11 cellular contexts compared by ENCODE assay signal in genomic region chr6:151060096-151060741, GRCh38.
DNase-seq lines count a peak whose midpoint lies in the region; ATAC-seq and TF ChIP-seq lines count a peak whose summit lies in the region.
"Had no signal": no experiment of that assay in that cellular context is flagged by ENCODE, and none has a peak within 500 bp of the region (broad histone marks: within the 10 kb centered on the region; RNA-seq: fewer than 3 reads in every experiment).

No MANE protein-coding gene starts in this region.

- TF ChIP-seq CTCF in AG04449 (IDR thresholded peaks at IDR 0.05; ENCODE audit: insufficient read depth, low read length, missing control alignments) (no peak), colonic mucosa (IDR thresholded peaks at IDR 0.05) (no peak), lung (IDR thresholded peaks at IDR 0.05; ENCODE audit: control extremely low read depth, extremely low read depth) (no peak)

- no peaks in the 10 kb centered on the region for H3K36me3 ChIP-seq in colonic mucosa
- no peaks in the 10 kb centered on the region for H3K36me3 ChIP-seq in lung (ENCODE audit: control insufficient read depth in 2 of 2, insufficient read depth in 2 of 2, low read length in 2 of 2)
- H3K36me3 ChIP-seq in Karpas-422 (ENCODE audit: insufficient read depth, low read length): no peaks in the 10 kb centered on the region
- H3K36me3 ChIP-seq: heart left ventricle had no signal

- intact Hi-C loops in colonic mucosa (cut with DNase I): no loop called here

- H3K4me1 ChIP-seq in colonic mucosa (no peaks in the 10 kb centered on the region), lung (ENCODE audit: control insufficient read depth in 2 of 2, insufficient read depth in 2 of 2, low read length in 2 of 2) (peaks cover 0 to 2% of the 10 kb centered on the region in 2 donors), Karpas-422 (ENCODE audit: low read length) (no peaks in the 10 kb centered on the region)

- H3K27me3 ChIP-seq in colonic mucosa (no peaks in the 10 kb centered on the region), lung (ENCODE audit: control insufficient read depth, insufficient read depth) (no peaks in the 10 kb centered on the region), Karpas-422 (ENCODE audit: low read length) (no peaks in the 10 kb centered on the region)
- H3K27me3 ChIP-seq: heart left ventricle had no signal

- no peak overlapping the region for H3K27ac ChIP-seq in colonic mucosa
- H3K27ac ChIP-seq in lung (ENCODE audit: low read depth in 1 of 2, low read length in 1 of 2): no peak overlapping the region
- no peak overlapping the region for H3K27ac ChIP-seq in Karpas-422 (ENCODE audit: low read length)
- H3K27ac ChIP-seq: heart left ventricle had no signal

- peak; percentile 14 for ATAC-seq in lung (ENCODE audit: insufficient read depth, low FRiP score)
- ATAC-seq in HG03460 (IDR thresholded peaks at IDR 0.05; ENCODE audit: unreplicated experiment): no peak
- ATAC-seq in GM18870 (IDR thresholded peaks at IDR 0.05; ENCODE audit: unreplicated experiment): no peak
- ATAC-seq: heart left ventricle had no signal

- H3K9ac ChIP-seq in colonic mucosa (ENCODE audit: low read depth in 2 of 2, low read length in 2 of 2) (no peak overlapping the region), Karpas-422 (ENCODE audit: low read length) (no peak overlapping the region)

- no peaks in the 10 kb centered on the region for H3K9me2 ChIP-seq in Karpas-422 (replicated peaks; ENCODE audit: insufficient read depth, low read length)

- no peak overlapping the region for H3K4me3 ChIP-seq in AG04449 (ENCODE audit: low read depth, low read length)
- H3K4me3 ChIP-seq in colonic mucosa: no peak overlapping the region
- no peak overlapping the region for H3K4me3 ChIP-seq in lung
- H3K4me3 ChIP-seq in Karpas-422 (ENCODE audit: low read length): no peak overlapping the region
- H3K4me3 ChIP-seq: heart left ventricle had no signal

- H3K9me3 ChIP-seq in colonic mucosa: no peaks in the 10 kb centered on the region
- no peaks in the 10 kb centered on the region for H3K9me3 ChIP-seq in lung (ENCODE audit: control insufficient read depth in 2 of 2, insufficient read depth in 1 of 2, low read length in 1 of 2)
- no peaks in the 10 kb centered on the region for H3K9me3 ChIP-seq in Karpas-422 (ENCODE audit: low read length)
- H3K9me3 ChIP-seq: heart left ventricle had no signal

- H4K20me1 ChIP-seq in Karpas-422 (ENCODE audit: insufficient read depth, low read depth, low read length): no peaks in the 10 kb centered on the region

- CTCF ChIA-PET in AG04449 (lab: Yijun Ruan, JAX): interaction anchor here (1.4 to 3.3 kb wide), 2 partner anchors 9 to 46 kb away, joined by 3 to 13 read pairs; no protein-coding TSS in a partner anchor

- H3K4me2 ChIP-seq in Karpas-422 (ENCODE audit: low read depth, low read length, poor library complexity, severe bottlenecking): no peak overlapping the region

- WGBS in lung, 2 donors: 96 to 98% methylated on average over 8 of the region's 8 CpGs

- H2AFZ ChIP-seq in Karpas-422 (ENCODE audit: low read length): no peak overlapping the region

- DNase-seq in AG04449 (ENCODE audit: low read depth, low spot score): peak; percentile 80
- peak; percentile 96 for DNase-seq in HT1080 (ENCODE audit: low read depth)
- peak; percentile 12 for DNase-seq in colonic mucosa
- DNase-seq in lung (ENCODE audit: low spot score): no peak
- no peak for DNase-seq in Karpas-422
- DNase-seq in NCI-H2081 treated with DMSO at 0.1 percent for 48 hours (lab: John Stamatoyannopoulos, UW): no peak
- DNase-seq: activated naive CD4-positive, alpha-beta T cell; heart left ventricle; T-helper 2 cell had no signal

- POLR2A ChIA-PET in AG04449 (lab: Yijun Ruan, JAX): interaction anchor here (1.2 to 1.6 kb wide), 2 partner anchors 10 to 19 kb away, joined by 3 to 9 read pairs; no protein-coding TSS in a partner anchor

- no peaks in the 10 kb centered on the region; the same call in 1 of the 2 replicates for H3K79me2 ChIP-seq in Karpas-422 (ENCODE audit: low read length)

Comparison
In these comparisons a context has a peak if more than half of its experiments do, and no peak if none do; other contexts are left out.
1. DNase-seq: peak in AG04449 (single experiment), HT1080 (single experiment) and colonic mucosa (single experiment); none in lung (single experiment), Karpas-422 (single experiment) and NCI-H2081 treated with DMSO at 0.1 percent for 48 hours (single experiment).